ENCODE assay signal across 14 cellular contexts in genomic region chr3:172615296-172615695, GRCh38.
DNase-seq lines count a peak whose midpoint lies in the region; ATAC-seq, FAIRE-seq and TF ChIP-seq lines count a peak whose summit lies in the region.
"Had no signal": no experiment of that assay in that cellular context is flagged by ENCODE, and none has a peak within 500 bp of the region (broad histone marks: within the 10 kb centered on the region; RNA-seq: fewer than 3 reads in every experiment).

No MANE protein-coding gene starts in this region.

- intact Hi-C loops in pancreas (cut with DNase I) = loop anchor here in 1 of 3 donors (10.0 kb wide), 1 partner anchor 50 kb away; no protein-coding TSS in a partner anchor

- H3K4me1 Mint-ChIP-seq in activated naive CD4-positive, alpha-beta T cell treated with anti-CD3 and anti-CD28 coated beads, Interleukin-2, amount 50 U/mL, for 24 hours = peaks cover 17% of the 10 kb centered on the region
- H3K4me1 Mint-ChIP-seq in T-helper 17 cell (peaks cover 14% of the 10 kb centered on the region), immature natural killer cell (peaks cover 32 to 35% of the 10 kb centered on the region in 2 donors)

- H3K27ac Mint-ChIP-seq in activated naive CD4-positive, alpha-beta T cell treated with anti-CD3 and anti-CD28 coated beads, Interleukin-2, amount 50 U/mL, for 24 hours = peak overlapping the region; percentile 86
- H3K27ac Mint-ChIP-seq in T-helper 17 cell (peak overlapping the region; percentile 6), immature natural killer cell (peak overlapping the region; percentile 76 to 92 (median 85))

- no peak for FAIRE-seq in pancreas (lab: Jason Lieb, UNC)
- FAIRE-seq: H54 had no signal

- H3K27ac ChIP-seq in pancreas = no peak overlapping the region

- H3K27me3 Mint-ChIP-seq in activated naive CD4-positive, alpha-beta T cell treated with anti-CD3 and anti-CD28 coated beads, Interleukin-2, amount 50 U/mL, for 24 hours = no peaks in the 10 kb centered on the region
- H3K27me3 Mint-ChIP-seq in T-helper 17 cell (no peaks in the 10 kb centered on the region), immature natural killer cell (ENCODE audit: low read depth in 3 of 3) (no peaks in the 10 kb centered on the region)
- H3K27me3 Mint-ChIP-seq: IgD-negative memory B cell had no signal

- peaks cover 10% of the 10 kb centered on the region for H3K9me3 Mint-ChIP-seq in activated naive CD4-positive, alpha-beta T cell treated with anti-CD3 and anti-CD28 coated beads, Interleukin-2, amount 50 U/mL, for 24 hours
- H3K9me3 Mint-ChIP-seq in immature natural killer cell = peaks cover 0 to 6% (median 3%) of the 10 kb centered on the region in 6 donors

- no peak for ATAC-seq in T-helper 17 cell
- ATAC-seq in pancreas = peak in 3 of 4 donors; percentile 36 to 67 (median 54)
- no peak for ATAC-seq in HG03469 (IDR thresholded peaks at IDR 0.05; ENCODE audit: unreplicated experiment)
- ATAC-seq in GM18505 (IDR thresholded peaks at IDR 0.05; ENCODE audit: unreplicated experiment) = no peak

- no peak overlapping the region for H3K4me3 Mint-ChIP-seq in activated naive CD4-positive, alpha-beta T cell treated with anti-CD3 and anti-CD28 coated beads, Interleukin-2, amount 50 U/mL, for 24 hours
- H3K4me3 Mint-ChIP-seq in T-helper 17 cell (no peak overlapping the region), immature natural killer cell (peak overlapping the region in 2 of 5 donors; percentile 86 to 87)
- H3K4me3 Mint-ChIP-seq: IgD-negative memory B cell had no signal

- H3K36me3 Mint-ChIP-seq in activated naive CD4-positive, alpha-beta T cell treated with anti-CD3 and anti-CD28 coated beads, Interleukin-2, amount 50 U/mL, for 24 hours = peaks cover 6% of the 10 kb centered on the region
- H3K36me3 Mint-ChIP-seq in T-helper 17 cell (ENCODE audit: low read depth) (no peaks in the 10 kb centered on the region), immature natural killer cell (peaks cover 0 to 8% (median 5%) of the 10 kb centered on the region in 3 donors)
- H3K36me3 Mint-ChIP-seq: CD14-positive monocyte, IgD-negative memory B cell had no signal

- H3K9me3 ChIP-seq in T-helper 17 cell (ENCODE audit: control insufficient read depth, low read length, poor library complexity, severe bottlenecking) = peaks cover 3% of the 10 kb centered on the region
- no peaks in the 10 kb centered on the region for H3K9me3 ChIP-seq in pancreas

- TF ChIP-seq POLR2A in GM18505 (IDR thresholded peaks at IDR 0.05; ENCODE audit: borderline replicate concordance, extremely low read depth, insufficient read depth, insufficient read length) = no peak

- 3 to 14% methylated on average over 5 of the region's 5 CpGs for WGBS in pancreas, 2 donors

- no peak overlapping the region for H3K4me3 ChIP-seq in pancreas

- no peaks in the 10 kb centered on the region for H3K36me3 ChIP-seq in pancreas

- peaks cover 0 to 5% (median 0%) of the 10 kb centered on the region in 3 donors for H3K4me1 ChIP-seq in pancreas

- no peaks in the 10 kb centered on the region for H3K27me3 ChIP-seq in pancreas

- no peak for TF ChIP-seq CTCF in pancreas (IDR thresholded peaks at IDR 0.05)

- DNase-seq in activated naive CD4-positive, alpha-beta T cell treated with Interleukin-2 at 50 U/mL for 16 hours = no peak
- DNase-seq in T-helper 17 cell (no peak), immature natural killer cell (no peak), pancreas (no peak), AG20443 (ENCODE audit: low spot score) (no peak)
- DNase-seq: NCI-H187, NCI-H226, NCI-H524 treated with DMSO at 0.1 percent for 48 hours had no signal

Comparison
In these comparisons a context has a peak if more than half of its experiments do, and no peak if none do; other contexts are left out.
1. H3K27ac Mint-ChIP-seq: peak in every context shown above with its lines; median percentile 86 in activated naive CD4-positive, alpha-beta T cell treated with anti-CD3 and anti-CD28 coated beads, Interleukin-2, amount 50 U/mL, for 24 hours; 85 in immature natural killer cell; 6 in T-helper 17 cell.
2. ATAC-seq: peak in pancreas (3 of 4); none in T-helper 17 cell (single experiment), HG03469 (single experiment) and GM18505 (single experiment).